9 cellular contexts compared by ENCODE assay signal in genomic region chr3:69094467-69095205, GRCh38.
DNase-seq lines count a peak whose midpoint lies in the region; ATAC-seq, FAIRE-seq and TF ChIP-seq lines count a peak whose summit lies in the region.
"Had no signal": no experiment of that assay in that cellular context is flagged by ENCODE, and none has a peak within 500 bp of the region (broad histone marks: within the 10 kb centered on the region; RNA-seq: fewer than 3 reads in every experiment).

No MANE protein-coding gene starts in this region.

- ATAC-seq in GM21786 (IDR thresholded peaks at IDR 0.05; ENCODE audit: unreplicated experiment) (peak; percentile 9), HG03469 (IDR thresholded peaks at IDR 0.05; ENCODE audit: unreplicated experiment) (no peak), GM19351 (IDR thresholded peaks at IDR 0.05; ENCODE audit: unreplicated experiment) (no peak)
- no peak for ATAC-seq in stimulated activated memory B cell treated with anti-CD40 and anti-IgM and Interleukin-4, amounts not matched to agents 10 μg/mL and 1 μg/mL and 100 μg/mL, for 72 hours
- ATAC-seq: HCT116 had no signal

- in situ Hi-C loops in GM13977 (cut with MboI; ENCODE audit: low pct_unique_long_range_greater_than_20kb, low sequenced_read_pairs, unreplicated experiment), result no loop called here

- TF ChIP-seq CTCF in fibroblast of mammary gland (conservative IDR thresholded peaks at IDR 0.05; ENCODE audit: control insufficient read depth, insufficient read depth, low read depth, low read length), result no peak
- TF ChIP-seq CTCF in GM13977 (IDR thresholded peaks at IDR 0.05; ENCODE audit: extremely low read depth, insufficient read depth, missing control alignments), result no peak

- no peaks in the 10 kb centered on the region for H3K27me3 Mint-ChIP-seq in stimulated activated memory B cell treated with anti-CD40 and anti-IgM and Interleukin-4, amounts not matched to agents 10 μg/mL and 1 μg/mL and 100 μg/mL, for 72 hours

- peaks cover 31% of the 10 kb centered on the region for H3K36me3 Mint-ChIP-seq in stimulated activated memory B cell treated with anti-CD40 and anti-IgM and Interleukin-4, amounts not matched to agents 10 μg/mL and 1 μg/mL and 100 μg/mL, for 72 hours

- H3K4me1 Mint-ChIP-seq in stimulated activated memory B cell treated with anti-CD40 and anti-IgM and Interleukin-4, amounts not matched to agents 10 μg/mL and 1 μg/mL and 100 μg/mL, for 72 hours, result peaks cover 76% of the 10 kb centered on the region

- no peak for FAIRE-seq in RCC 7860 (lab: Jason Lieb, UNC)

- H3K4me3 ChIP-seq in fibroblast of mammary gland (ENCODE audit: control insufficient read depth, low read depth, low read length), result no peak overlapping the region

- peak; percentile 67 for DNase-seq in SKM-1 (lab: John Stamatoyannopoulos, UW; ENCODE audit: unreplicated experiment)
- peak; percentile 64 for DNase-seq in fibroblast of mammary gland (ENCODE audit: low read depth)
- no peak for DNase-seq in GM13977 (ENCODE audit: low spot score)
- no peak for DNase-seq in RCC 7860 (ENCODE audit: low spot score)

- H3K27ac Mint-ChIP-seq in stimulated activated memory B cell treated with anti-CD40 and anti-IgM and Interleukin-4, amounts not matched to agents 10 μg/mL and 1 μg/mL and 100 μg/mL, for 72 hours, result peak overlapping the region; percentile 87

- peak overlapping the region; percentile 55 for H3K4me3 Mint-ChIP-seq in stimulated activated memory B cell treated with anti-CD40 and anti-IgM and Interleukin-4, amounts not matched to agents 10 μg/mL and 1 μg/mL and 100 μg/mL, for 72 hours

- H3K9me3 Mint-ChIP-seq in stimulated activated memory B cell treated with anti-CD40 and anti-IgM and Interleukin-4, amounts not matched to agents 10 μg/mL and 1 μg/mL and 100 μg/mL, for 72 hours, result no peaks in the 10 kb centered on the region

Comparison
In these comparisons a context has a peak if more than half of its experiments do, and no peak if none do; other contexts are left out.
1. DNase-seq: peak in SKM-1 (single experiment) and fibroblast of mammary gland (single experiment); none in GM13977 (single experiment) and RCC 7860 (single experiment).